2 cellular contexts compared by ENCODE assay signal in the genomic region with DNA sequence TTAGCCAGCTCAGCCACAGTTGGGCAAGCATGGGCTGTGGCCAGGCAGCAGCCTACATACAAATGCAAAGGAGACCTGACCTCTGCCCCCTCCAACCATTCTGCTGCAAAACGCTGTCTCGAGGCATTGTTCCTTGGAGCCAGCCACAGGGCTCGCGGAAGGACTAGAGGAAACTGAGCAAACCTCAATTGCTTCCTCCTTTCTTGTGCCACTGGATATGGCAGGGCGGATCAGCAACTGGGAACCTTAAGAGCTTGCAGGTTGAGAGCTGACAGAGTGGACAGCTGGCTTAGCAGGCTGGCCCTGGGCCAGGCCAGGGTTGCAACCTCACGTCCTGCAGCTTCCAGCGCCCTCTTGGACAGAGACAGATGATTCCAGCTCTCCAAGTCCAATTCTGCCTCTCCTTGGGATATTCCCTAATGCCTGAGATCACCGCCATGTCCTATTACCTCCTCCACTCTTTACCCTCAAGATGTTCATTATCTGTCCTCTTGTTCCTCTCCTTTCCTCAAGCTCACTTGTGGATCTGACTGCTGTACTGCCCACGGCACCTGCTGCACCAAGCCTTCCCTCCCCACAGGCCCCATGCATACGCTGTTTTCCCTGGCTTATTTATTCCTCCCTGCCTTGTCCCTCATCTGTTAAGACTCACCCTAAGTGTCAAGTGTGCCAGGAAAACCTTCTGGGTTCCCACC.
TF ChIP-seq lines count a peak whose summit lies in the region.

No MANE protein-coding gene starts in this region.

TF ChIP-seq in K562, 482 proteins besides CTCF, POLR2A, EP300 and RAD21 (continued from another document):
- TF ChIP-seq OTX1 (CRISPR knock-in tag; IDR thresholded peaks at IDR 0.05) (peak; percentile 61; the same call in 1 of the 2 replicates), NFIC (IDR thresholded peaks at IDR 0.05) (peak; percentile 86), NR2C2 (CRISPR knock-in tag; IDR thresholded peaks at IDR 0.05) (no peak), NR2C2 (tag; IDR thresholded peaks at IDR 0.05) (peak; percentile 52; the same call in 1 of the 2 replicates), ZBTB26 (CRISPR knock-in tag; IDR thresholded peaks at IDR 0.05) (0 out of 2 replicates have a peak, but pooled peaks have one; percentile 54), REST (CRISPR knock-in tag; IDR thresholded peaks at IDR 0.05; ENCODE audit: low read depth) (0 out of 2 replicates have a peak, but pooled peaks have one; percentile 32), ZNF274 (IDR thresholded peaks at IDR 0.05; ENCODE audit: borderline replicate concordance, low read depth, low read length) (no peak)
- TF ChIP-seq, protein P1, sequence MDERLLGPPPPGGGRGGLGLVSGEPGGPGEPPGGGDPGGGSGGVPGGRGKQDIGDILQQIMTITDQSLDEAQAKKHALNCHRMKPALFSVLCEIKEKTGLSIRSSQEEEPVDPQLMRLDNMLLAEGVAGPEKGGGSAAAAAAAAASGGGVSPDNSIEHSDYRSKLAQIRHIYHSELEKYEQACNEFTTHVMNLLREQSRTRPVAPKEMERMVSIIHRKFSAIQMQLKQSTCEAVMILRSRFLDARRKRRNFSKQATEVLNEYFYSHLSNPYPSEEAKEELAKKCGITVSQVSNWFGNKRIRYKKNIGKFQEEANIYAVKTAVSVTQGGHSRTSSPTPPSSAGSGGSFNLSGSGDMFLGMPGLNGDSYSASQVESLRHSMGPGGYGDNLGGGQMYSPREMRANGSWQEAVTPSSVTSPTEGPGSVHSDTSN (CRISPR knock-in tag; IDR thresholded peaks at IDR 0.05; ENCODE audit: low read depth): no peak
- TF ChIP-seq, protein P1 (tag; conservative IDR thresholded peaks at IDR 0.05; ENCODE audit: low read depth): peak; percentile 50

TF ChIP-seq in HepG2, 621 proteins besides CTCF, POLR2A, EP300 and RAD21 (continued from another document):
- TF ChIP-seq, protein P2, sequence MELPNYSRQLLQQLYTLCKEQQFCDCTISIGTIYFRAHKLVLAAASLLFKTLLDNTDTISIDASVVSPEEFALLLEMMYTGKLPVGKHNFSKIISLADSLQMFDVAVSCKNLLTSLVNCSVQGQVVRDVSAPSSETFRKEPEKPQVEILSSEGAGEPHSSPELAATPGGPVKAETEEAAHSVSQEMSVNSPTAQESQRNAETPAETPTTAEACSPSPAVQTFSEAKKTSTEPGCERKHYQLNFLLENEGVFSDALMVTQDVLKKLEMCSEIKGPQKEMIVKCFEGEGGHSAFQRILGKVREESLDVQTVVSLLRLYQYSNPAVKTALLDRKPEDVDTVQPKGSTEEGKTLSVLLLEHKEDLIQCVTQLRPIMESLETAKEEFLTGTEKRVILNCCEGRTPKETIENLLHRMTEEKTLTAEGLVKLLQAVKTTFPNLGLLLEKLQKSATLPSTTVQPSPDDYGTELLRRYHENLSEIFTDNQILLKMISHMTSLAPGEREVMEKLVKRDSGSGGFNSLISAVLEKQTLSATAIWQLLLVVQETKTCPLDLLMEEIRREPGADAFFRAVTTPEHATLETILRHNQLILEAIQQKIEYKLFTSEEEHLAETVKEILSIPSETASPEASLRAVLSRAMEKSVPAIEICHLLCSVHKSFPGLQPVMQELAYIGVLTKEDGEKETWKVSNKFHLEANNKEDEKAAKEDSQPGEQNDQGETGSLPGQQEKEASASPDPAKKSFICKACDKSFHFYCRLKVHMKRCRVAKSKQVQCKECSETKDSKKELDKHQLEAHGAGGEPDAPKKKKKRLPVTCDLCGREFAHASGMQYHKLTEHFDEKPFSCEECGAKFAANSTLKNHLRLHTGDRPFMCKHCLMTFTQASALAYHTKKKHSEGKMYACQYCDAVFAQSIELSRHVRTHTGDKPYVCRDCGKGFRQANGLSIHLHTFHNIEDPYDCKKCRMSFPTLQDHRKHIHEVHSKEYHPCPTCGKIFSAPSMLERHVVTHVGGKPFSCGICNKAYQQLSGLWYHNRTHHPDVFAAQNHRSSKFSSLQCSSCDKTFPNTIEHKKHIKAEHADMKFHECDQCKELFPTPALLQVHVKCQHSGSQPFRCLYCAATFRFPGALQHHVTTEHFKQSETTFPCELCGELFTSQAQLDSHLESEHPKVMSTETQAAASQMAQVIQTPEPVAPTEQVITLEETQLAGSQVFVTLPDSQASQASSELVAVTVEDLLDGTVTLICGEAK (IDR thresholded peaks at IDR 0.05): no peak
- TF ChIP-seq, protein P2 (CRISPR knock-in tag; IDR thresholded peaks at IDR 0.05): no peak
- no peak for TF ChIP-seq HNF4A (CRISPR knock-in tag; IDR thresholded peaks at IDR 0.05)
